In genomic region chr9:98034593-98035546, GRCh38 we compare ENCODE assay signal across 8 cellular contexts. TPM values are rescaled to one million over a fixed set of nuclear protein-coding genes. Genes with fewer than 3 reads are reported as not detected.
DNase-seq lines count a peak whose midpoint lies in the region; ATAC-seq, FAIRE-seq and TF ChIP-seq lines count a peak whose summit lies in the region.

No MANE protein-coding gene starts in this region.

- H3K27ac ChIP-seq in RWPE1, result 0 out of 2 replicates have a peak overlapping the region, but pooled peaks have one; percentile 0
- H3K27ac ChIP-seq in pancreas, result no peak overlapping the region
- no peak overlapping the region for H3K27ac ChIP-seq in tibial nerve

- peak in 1 of 2 donors; percentile 41 for TF ChIP-seq EP300 in tibial nerve (IDR thresholded peaks at IDR 0.05)

- ATAC-seq in GM18867 (IDR thresholded peaks at IDR 0.05; ENCODE audit: unreplicated experiment) (peak; percentile 67), pancreas (peak; percentile 89 to 99 (median 96))

- TF ChIP-seq CTCF in AG10803 (conservative IDR thresholded peaks at IDR 0.05; ENCODE audit: low read length) (peak; percentile 88), RWPE1 (conservative IDR thresholded peaks at IDR 0.05; ENCODE audit: low read depth) (peak; percentile 81), pancreas (IDR thresholded peaks at IDR 0.05) (peak; percentile 63 to 84 (median 80)), tibial nerve (IDR thresholded peaks at IDR 0.05) (peak; percentile 77 to 90 (median 80))

- FAIRE-seq in pancreas (lab: Jason Lieb, UNC), result no peak

- intact Hi-C loops in pancreas (cut with DNase I), result loop anchor here in 2 of 3 donors (10.0 kb wide), 2 partner anchors 100 to 110 kb away; partner anchors contain the start of genes HEMGN (in 1 of the 2) and TRMO (in 1 of the 2)

- no peaks in the 10 kb centered on the region for H3K4me1 ChIP-seq in pancreas
- H3K4me1 ChIP-seq in tibial nerve, result peaks cover 0 to 6% (median 0%) of the 10 kb centered on the region in 4 donors

- POLR2A ChIA-PET in RWPE1 (lab: Yijun Ruan, JAX; ENCODE audit: low non-redundant PET), result no interaction called here

- H3K9me3 ChIP-seq in pancreas, result no peaks in the 10 kb centered on the region
- H3K9me3 ChIP-seq in tibial nerve, result no peaks in the 10 kb centered on the region

- no peaks in the 10 kb centered on the region for H3K27me3 ChIP-seq in pancreas
- no peaks in the 10 kb centered on the region for H3K27me3 ChIP-seq in tibial nerve

- 28 to 32% methylated on average over 20 of the region's 20 CpGs for WGBS in pancreas, 2 donors
- WGBS in tibial nerve, 2 donors, result 36 to 37% methylated on average over 20 of the region's 20 CpGs

- DNase-seq in AG10803 (ENCODE audit: low read depth) (peak; percentile 69), HT-29 (ENCODE audit: low spot score) (peak; percentile 82), RWPE1 (ENCODE audit: low spot score) (peak; percentile 73), foreskin melanocyte (peak; percentile 59), pancreas (peak; percentile 67 to 93 (median 85)), tibial nerve (ENCODE audit: low spot score in 2 of 2) (peak; percentile 85 to 97)
- peak; percentile 79 for DNase-seq in activated T-helper 9 cell treated with anti-CD3 and anti-CD28 coated beads, Interleukin-2, amount 50 U/mL, for 16 hours (ENCODE audit: low read depth)

- CTCF ChIA-PET in RWPE1 (lab: Yijun Ruan, JAX), result interaction anchor here (0.5 to 1.4 kb wide), 13 partner anchors 9 to 269 kb away, joined by 3 to 10 read pairs (median 3); partner anchors contain the start of genes NANS and TRMO

- TF ChIP-seq POLR2A in tibial nerve (IDR thresholded peaks at IDR 0.05), result no peak

- H3K4me3 ChIP-seq in AG10803 (ENCODE audit: low read length), result peak overlapping the region; percentile 33
- no peak overlapping the region for H3K4me3 ChIP-seq in pancreas
- no peak overlapping the region for H3K4me3 ChIP-seq in tibial nerve

- H3K36me3 ChIP-seq in pancreas, result no peaks in the 10 kb centered on the region
- no peaks in the 10 kb centered on the region for H3K36me3 ChIP-seq in tibial nerve

RNA-seq across cellular contexts. Expression of gene NANS, which starts 21.7 kb away (rescaled TPM):
- total RNA-seq in HT-29 (2014; rRNA removed; shearing (Covaris generic)), result 122 and 125 TPM in 2 replicates
- total RNA-seq in pancreas (10 to 100 TPM; 22.8 to 36.5 (median 30.5) TPM), tibial nerve (10 to 100 TPM; 35.2 to 74.4 (median 44.6) TPM)
- 10 to 100 TPM; 29.5 to 31.1 TPM for polyA plus RNA-seq in pancreas

RNA-seq across cellular contexts. Expression of gene ANP32B, which starts 51.7 kb away (rescaled TPM):
- total RNA-seq in HT-29 (2014; rRNA removed; shearing (Covaris generic)), result 11.5 and 22.7 TPM in 2 replicates
- total RNA-seq in pancreas (10 to 100 TPM; 48.8 to 89.3 (median 65.3) TPM), tibial nerve (10 to 100 TPM; 39.0 to 59.4 (median 51.8) TPM)
- 10 to 100 TPM; 72.3 to 73.4 TPM for polyA plus RNA-seq in pancreas
